In genomic region chr7:106392144-106392543, GRCh38 we compare ENCODE assay signal across 2 cellular contexts.
TF ChIP-seq lines count a peak whose summit lies in the region.

No MANE protein-coding gene starts in this region.

TF ChIP-seq in HepG2, 621 proteins besides CTCF, POLR2A, EP300 and RAD21 (continued from another document):
- TF ChIP-seq ZSCAN12 (CRISPR knock-in tag; IDR thresholded peaks at IDR 0.05) (no peak), MAFK (conservative IDR thresholded peaks at IDR 0.05 in 1 of 2, IDR thresholded peaks at IDR 0.05 in 1 of 2; ENCODE audit: low read length in 2 of 2) (peak; percentile 61 to 82)
TF ChIP-seq in HepG2: peak in this region for 2.

TF ChIP-seq in IMR-90, 13 proteins besides CTCF, POLR2A, EP300 and RAD21 (continued from another document):
- peak; percentile 60 for TF ChIP-seq MAFK (IDR thresholded peaks at IDR 0.05; ENCODE audit: low read depth, low read length)
